Comparison of ENCODE assay signal across 1 cellular context in genomic region chr16:642189-643049, GRCh38.
A peak's percentile ranks its signal among the peaks of the same experiment; 100 is the strongest.
TF ChIP-seq lines count a peak whose summit lies in the region.

No MANE protein-coding gene starts in this region.

TF ChIP-seq in HepG2, 621 proteins besides CTCF, POLR2A, EP300 and RAD21 (continued from another document and continues in another):
- no peak for TF ChIP-seq ATM (IDR thresholded peaks at IDR 0.05; ENCODE audit: borderline replicate concordance)
- no peak for TF ChIP-seq ATF1 (CRISPR knock-in tag; IDR thresholded peaks at IDR 0.05)
- TF ChIP-seq ZBTB1 (CRISPR knock-in tag; IDR thresholded peaks at IDR 0.05; ENCODE audit: borderline replicate concordance) = no peak
- no peak for TF ChIP-seq HOXD1 (CRISPR knock-in tag; IDR thresholded peaks at IDR 0.05)
- no peak for TF ChIP-seq FOXJ3 (CRISPR knock-in tag; IDR thresholded peaks at IDR 0.05; ENCODE audit: borderline replicate concordance)
- no peak for TF ChIP-seq ZNF580 (CRISPR knock-in tag; IDR thresholded peaks at IDR 0.05; ENCODE audit: borderline replicate concordance, low read depth)
- no peak for TF ChIP-seq SIX1 (CRISPR knock-in tag; IDR thresholded peaks at IDR 0.05; ENCODE audit: borderline replicate concordance)
- TF ChIP-seq NFIC (IDR thresholded peaks at IDR 0.05; ENCODE audit: low read length) = no peak
- TF ChIP-seq ZNF333 (CRISPR knock-in tag; IDR thresholded peaks at IDR 0.05; ENCODE audit: borderline replicate concordance) = no peak
- no peak for TF ChIP-seq ZFP36L2 (CRISPR knock-in tag; IDR thresholded peaks at IDR 0.05)
- TF ChIP-seq ZSCAN5A (CRISPR knock-in tag; IDR thresholded peaks at IDR 0.05; ENCODE audit: borderline replicate concordance) = peak; percentile 70; the same call in 1 of the 2 replicates
- TF ChIP-seq ZNF660 (CRISPR knock-in tag; IDR thresholded peaks at IDR 0.05; ENCODE audit: borderline replicate concordance, low read depth) = no peak
- TF ChIP-seq PRDM10 (CRISPR knock-in tag; IDR thresholded peaks at IDR 0.05; ENCODE audit: low read depth) = no peak; the same call in 1 of the 2 replicates
- TF ChIP-seq ZBTB43 (CRISPR knock-in tag; conservative IDR thresholded peaks at IDR 0.05) = peak; percentile 27; the same call in 1 of the 2 replicates
- no peak for TF ChIP-seq FOXM1 (CRISPR knock-in tag; IDR thresholded peaks at IDR 0.05)
- peak; percentile 76 for TF ChIP-seq MED8 (CRISPR knock-in tag; IDR thresholded peaks at IDR 0.05; ENCODE audit: insufficient replicate concordance)
- no peak for TF ChIP-seq NFE2 (CRISPR knock-in tag; IDR thresholded peaks at IDR 0.05)
- TF ChIP-seq WIZ (CRISPR knock-in tag; IDR thresholded peaks at IDR 0.05) = no peak
- no peak for TF ChIP-seq TCF12 (IDR thresholded peaks at IDR 0.05)
- 0 out of 2 replicates have a peak, but pooled peaks have one; percentile 40 for TF ChIP-seq TCF12 (CRISPR knock-in tag; IDR thresholded peaks at IDR 0.05)
- no peak; the same call in 1 of the 2 replicates for TF ChIP-seq ZNF274 (CRISPR knock-in tag; IDR thresholded peaks at IDR 0.05)
- TF ChIP-seq ZFP37 (CRISPR knock-in tag; IDR thresholded peaks at IDR 0.05; ENCODE audit: borderline replicate concordance) = no peak
- no peak for TF ChIP-seq ZNF550 (CRISPR knock-in tag; IDR thresholded peaks at IDR 0.05; ENCODE audit: borderline replicate concordance)
- peak; percentile 44; the same call in 1 of the 2 replicates for TF ChIP-seq ZSCAN31 (CRISPR knock-in tag; IDR thresholded peaks at IDR 0.05; ENCODE audit: low read depth)
- no peak; the same call in none of the 2 replicates for TF ChIP-seq NR2C2 (CRISPR knock-in tag; IDR thresholded peaks at IDR 0.05; ENCODE audit: borderline replicate concordance)
- TF ChIP-seq NAIF1 (CRISPR knock-in tag; IDR thresholded peaks at IDR 0.05; ENCODE audit: borderline replicate concordance) = no peak
- TF ChIP-seq ZNF512B (CRISPR knock-in tag; IDR thresholded peaks at IDR 0.05; ENCODE audit: borderline replicate concordance) = no peak
- no peak for TF ChIP-seq GATA4 (IDR thresholded peaks at IDR 0.05; ENCODE audit: borderline replicate concordance, low read depth)
- 0 out of 2 replicates have a peak, but pooled peaks have one; percentile 5 for TF ChIP-seq ZNF768 (CRISPR knock-in tag; IDR thresholded peaks at IDR 0.05)
- TF ChIP-seq ZBTB20 (CRISPR knock-in tag; IDR thresholded peaks at IDR 0.05; ENCODE audit: borderline replicate concordance, low read depth) = no peak
- no peak for TF ChIP-seq ZFP36 (IDR thresholded peaks at IDR 0.05; ENCODE audit: borderline replicate concordance, low read depth, low read length, partially characterized antibody)
- TF ChIP-seq EED (CRISPR knock-in tag; IDR thresholded peaks at IDR 0.05) = no peak
- TF ChIP-seq GRHL1 (CRISPR knock-in tag; conservative IDR thresholded peaks at IDR 0.05) = no peak
- TF ChIP-seq RBM22 (optimal IDR thresholded peaks at IDR 0.05; ENCODE audit: low read length) = no peak
- TF ChIP-seq JUN (CRISPR knock-in tag; IDR thresholded peaks at IDR 0.05) = peak; percentile 61; the same call in 1 of the 2 replicates
- no peak for TF ChIP-seq ZMAT5 (CRISPR knock-in tag; IDR thresholded peaks at IDR 0.05; ENCODE audit: borderline replicate concordance, low read depth)
- no peak for TF ChIP-seq SETDB1 (CRISPR knock-in tag; IDR thresholded peaks at IDR 0.05; ENCODE audit: borderline replicate concordance)
- TF ChIP-seq ESRRA (CRISPR knock-in tag; IDR thresholded peaks at IDR 0.05; ENCODE audit: low read depth) = peak; percentile 89
- no peak for TF ChIP-seq ZNF33A (CRISPR knock-in tag; IDR thresholded peaks at IDR 0.05; ENCODE audit: borderline replicate concordance)
- TF ChIP-seq ZNF672 (CRISPR knock-in tag; IDR thresholded peaks at IDR 0.05) = no peak
- no peak for TF ChIP-seq MEIS1 (CRISPR knock-in tag; IDR thresholded peaks at IDR 0.05; ENCODE audit: borderline replicate concordance)
- TF ChIP-seq GTF3A (CRISPR knock-in tag; conservative IDR thresholded peaks at IDR 0.05) = no peak
- no peak for TF ChIP-seq SUZ12 (IDR thresholded peaks at IDR 0.05; ENCODE audit: low read depth, low read length)
- no peak for TF ChIP-seq KLF11 (CRISPR knock-in tag; IDR thresholded peaks at IDR 0.05)
- no peak for TF ChIP-seq NFKB2 (CRISPR knock-in tag; IDR thresholded peaks at IDR 0.05; ENCODE audit: borderline replicate concordance)
- TF ChIP-seq KLF16 (CRISPR knock-in tag; IDR thresholded peaks at IDR 0.05) = peak in 1 of 2 experiments; percentile 13; a peak in 1 of 4 replicates
- TF ChIP-seq ZNF430 (CRISPR knock-in tag; IDR thresholded peaks at IDR 0.05) = no peak
- TF ChIP-seq HNRNPH1 (optimal IDR thresholded peaks at IDR 0.05; ENCODE audit: low read depth, low read length) = no peak
- peak; percentile 61; the same call in 1 of the 2 replicates for TF ChIP-seq THAP11 (CRISPR knock-in tag; IDR thresholded peaks at IDR 0.05)
- TF ChIP-seq GATAD1 (CRISPR knock-in tag; IDR thresholded peaks at IDR 0.05) = 0 out of 2 replicates have a peak, but pooled peaks have one; percentile 12
- TF ChIP-seq ZNF10 (CRISPR knock-in tag; IDR thresholded peaks at IDR 0.05; ENCODE audit: borderline replicate concordance, low read depth) = no peak
- no peak for TF ChIP-seq ZNF562 (CRISPR knock-in tag; IDR thresholded peaks at IDR 0.05; ENCODE audit: borderline replicate concordance)
- TF ChIP-seq ZNF251 (CRISPR knock-in tag; IDR thresholded peaks at IDR 0.05) = no peak
- peak; percentile 36; the same call in 1 of the 2 replicates for TF ChIP-seq ZNF639 (CRISPR knock-in tag; conservative IDR thresholded peaks at IDR 0.05)
- TF ChIP-seq HMG20B (CRISPR knock-in tag; conservative IDR thresholded peaks at IDR 0.05) = no peak
- TF ChIP-seq ZBTB37 (CRISPR knock-in tag; IDR thresholded peaks at IDR 0.05) = no peak
- TF ChIP-seq CHD4 (IDR thresholded peaks at IDR 0.05; ENCODE audit: borderline replicate concordance, low read length) = no peak
- no peak for TF ChIP-seq SRSF4 (IDR thresholded peaks at IDR 0.05; ENCODE audit: low read depth, low read length, poor library complexity, severe bottlenecking)
